16 cellular contexts compared by ENCODE assay signal in the genomic region with DNA sequence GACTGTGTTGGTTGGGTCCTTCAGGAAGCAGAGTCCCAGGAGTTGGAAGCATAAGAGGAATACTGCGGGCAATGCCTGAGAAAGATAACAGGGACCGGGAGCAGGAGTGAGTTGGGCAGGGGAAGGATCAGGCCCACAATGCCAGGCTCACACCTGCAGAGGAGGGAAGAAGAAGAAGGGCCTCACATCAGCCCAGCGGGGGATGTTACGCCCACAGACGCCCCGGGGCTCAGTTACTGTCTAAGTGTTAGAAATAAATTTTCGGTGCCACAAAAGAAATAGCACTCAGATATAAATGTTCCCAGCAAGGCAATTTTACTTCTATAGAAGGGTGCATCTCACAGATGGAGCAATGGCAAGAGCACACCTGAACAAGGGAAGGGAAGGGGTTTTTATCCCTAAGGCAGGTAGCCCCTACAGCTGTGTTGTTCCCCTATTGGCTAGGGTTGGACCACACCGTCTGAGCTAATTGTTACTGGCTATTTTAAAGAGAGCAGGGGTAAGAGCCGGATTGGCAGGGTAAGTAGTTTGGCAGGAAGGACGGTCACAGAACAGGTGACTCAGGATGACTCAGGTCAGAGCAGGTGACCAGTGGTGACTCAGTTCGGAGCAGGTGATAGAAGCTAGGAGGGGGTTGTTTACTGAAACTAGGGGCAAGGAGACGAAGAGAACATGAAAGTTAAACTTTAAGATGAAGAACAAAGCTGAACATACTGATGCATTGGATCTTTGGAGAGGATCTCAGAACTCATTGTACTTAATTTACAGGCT. TPM values are rescaled to one million over a fixed set of nuclear protein-coding genes. Genes with fewer than 3 reads are reported as not detected.
DNase-seq lines count a peak whose midpoint lies in the region; ATAC-seq and TF ChIP-seq lines count a peak whose summit lies in the region.
"Had no signal": no experiment of that assay in that cellular context is flagged by ENCODE, and none has a peak within 500 bp of the region (broad histone marks: within the 10 kb centered on the region; RNA-seq: fewer than 3 reads in every experiment).

TSS of gene NOS3 (plus strand) at position 602 of the 771 bp plus-strand sequence. CDS start 2,787 bp downstream, outside the sequence.

- TF ChIP-seq CTCF in C4-2B (conservative IDR thresholded peaks at IDR 0.05) = no peak
- TF ChIP-seq CTCF in endothelial cell (IDR thresholded peaks at IDR 0.05; ENCODE audit: unreplicated experiment) = no peak

- H3K9me3 Mint-ChIP-seq in endothelial cell (ENCODE audit: unreplicated experiment) = peaks cover 7% of the 10 kb centered on the region
- H3K9me3 Mint-ChIP-seq in stimulated activated naive CD8-positive, alpha-beta T cell treated with anti-CD3 and anti-CD28 coated beads, Interleukin-15, amount 100 ng/mL, for 72 hours = peaks cover 17 to 23% of the 10 kb centered on the region in 2 donors

- peaks cover 5% of the 10 kb centered on the region for H3K27me3 Mint-ChIP-seq in endothelial cell (ENCODE audit: unreplicated experiment)
- H3K27me3 Mint-ChIP-seq in stimulated activated naive CD8-positive, alpha-beta T cell treated with anti-CD3 and anti-CD28 coated beads, Interleukin-15, amount 100 ng/mL, for 72 hours = peaks cover 21% of the 10 kb centered on the region

- no peak for ATAC-seq in GM19328 (IDR thresholded peaks at IDR 0.05; ENCODE audit: unreplicated experiment)
- no peak for ATAC-seq in stimulated activated naive CD8-positive, alpha-beta T cell treated with anti-CD3 and anti-CD28 coated beads, Interleukin-15, amount 100 ng/mL, for 72 hours
- ATAC-seq: gastrocnemius medialis; left colon; stimulated activated memory B cell treated with anti-CD40 and anti-IgM and Interleukin-4, amounts not matched to agents 10 μg/mL and 1 μg/mL and 100 μg/mL, for 72 hours had no signal

- DNase-seq in HT1080 (ENCODE audit: low read depth) (peak; percentile 75), endothelial cell (ENCODE audit: low spot score) (no peak), mesenteric fat pad (ENCODE audit: low spot score) (no peak), superior temporal gyrus (ENCODE audit: extremely low spot score) (no peak)
- DNase-seq in stimulated activated CD8-positive, alpha-beta memory T cell treated with anti-CD3 and anti-CD28 coated beads, Interleukin-4, amount 100 ng/mL, for 48 hours = no peak
- no peak for DNase-seq in stimulated activated naive CD8-positive, alpha-beta T cell treated with anti-CD3 and anti-CD28 coated beads, Interleukin-15, amount 100 ng/mL, for 72 hours
- DNase-seq: activated gamma-delta T cell treated with Interleukin-2 at 50 U/mL for 16 hours; gastrocnemius medialis; left colon; NCI-H526; stimulated activated CD4-positive, alpha-beta T cell treated with anti-CD3 and anti-CD28 coated beads, Interleukin-1b, Interleukin-23, amount 100 ng/mL, for 48 hours; WERI-Rb-1 had no signal

- H3K36me3 Mint-ChIP-seq in endothelial cell (ENCODE audit: low read depth, unreplicated experiment) = peaks cover 23% of the 10 kb centered on the region

- H3K27ac ChIP-seq in C4-2B = peak within 1 kb of the TSS; percentile 23; the same call in 1 of the 2 replicates
- H3K27ac ChIP-seq: WERI-Rb-1 had no signal

- H3K4me3 Mint-ChIP-seq in endothelial cell (ENCODE audit: unreplicated experiment) = peak within 1 kb of the TSS; percentile 26
- H3K4me3 Mint-ChIP-seq in stimulated activated naive CD8-positive, alpha-beta T cell treated with anti-CD3 and anti-CD28 coated beads, Interleukin-15, amount 100 ng/mL, for 72 hours = no peak within 1 kb of the TSS
- H3K4me3 Mint-ChIP-seq: stimulated activated memory B cell treated with anti-CD40 and anti-IgM and Interleukin-4, amounts not matched to agents 10 μg/mL and 1 μg/mL and 100 μg/mL, for 72 hours had no signal

- H3K27ac Mint-ChIP-seq in endothelial cell (ENCODE audit: unreplicated experiment) = no peak within 1 kb of the TSS
- peak within 1 kb of the TSS in 1 of 2 donors; percentile 57 for H3K27ac Mint-ChIP-seq in stimulated activated naive CD8-positive, alpha-beta T cell treated with anti-CD3 and anti-CD28 coated beads, Interleukin-15, amount 100 ng/mL, for 72 hours
- H3K27ac Mint-ChIP-seq: stimulated activated memory B cell treated with anti-CD40 and anti-IgM and Interleukin-4, amounts not matched to agents 10 μg/mL and 1 μg/mL and 100 μg/mL, for 72 hours had no signal

- peaks cover 30% of the 10 kb centered on the region for H3K4me1 Mint-ChIP-seq in endothelial cell (ENCODE audit: unreplicated experiment)
- peaks cover 37% of the 10 kb centered on the region for H3K4me1 Mint-ChIP-seq in stimulated activated naive CD8-positive, alpha-beta T cell treated with anti-CD3 and anti-CD28 coated beads, Interleukin-15, amount 100 ng/mL, for 72 hours

RNA-seq across cellular contexts. Expression of gene NOS3, which starts in this region (rescaled TPM):
- 71.5 and 94.6 TPM in 2 replicates for total RNA-seq in HT1080 (2014; rRNA removed; shearing (Covaris generic))
- 101 and 110 TPM in 2 replicates for polyA plus RNA-seq in HT1080 (2015; cell fraction: cytosol; rRNA removed)
- 39.0 and 43.6 TPM in 2 replicates for polyA plus RNA-seq in HT1080 (2015; cell fraction: nucleus; rRNA removed)
- total RNA-seq in endothelial cell (ENCODE audit: unreplicated experiment) = 102 TPM
- 57.1 TPM for total RNA-seq in mesenteric fat pad
- total RNA-seq: osteoblast had no signal
